Comparison of ENCODE assay signal across 23 cellular contexts in genomic region chrX:11765449-11765848, GRCh38. TPM values are rescaled to one million over a fixed set of nuclear protein-coding genes. Genes with fewer than 3 reads are reported as not detected.
DNase-seq lines count a peak whose midpoint lies in the region; ATAC-seq, FAIRE-seq and TF ChIP-seq lines count a peak whose summit lies in the region.
"Had no signal": no experiment of that assay in that cellular context is flagged by ENCODE, and none has a peak within 500 bp of the region (broad histone marks: within the 10 kb centered on the region; RNA-seq: fewer than 3 reads in every experiment).

No MANE protein-coding gene starts in this region.

- in situ Hi-C loops in GM12878 (cut with MboI): no loop called here

- H3K36me3 Mint-ChIP-seq in activated naive CD4-positive, alpha-beta T cell treated with anti-CD3 and anti-CD28 coated beads, Interleukin-2, amount 10 ng/mL, durations not matched to agents 7 days and 5 days: peaks cover 66% of the 10 kb centered on the region
- peaks cover 62% of the 10 kb centered on the region for H3K36me3 Mint-ChIP-seq in activated CD4-positive, alpha-beta memory T cell treated with anti-CD3 and anti-CD28 coated beads for 36 hours
- peaks cover 32% of the 10 kb centered on the region for H3K36me3 Mint-ChIP-seq in endodermal cell (ENCODE audit: low read depth)

- POLR2A ChIA-PET in activated CD4-positive, alpha-beta memory T cell treated with anti-CD3 and anti-CD28 coated beads for 36 hours (lab: Charles Lee): no interaction called here
- POLR2A ChIA-PET in GM12878 (lab: Charles Lee): interaction anchor here (0.6 to 16.0 kb wide), 4 partner anchors 13 to 26 kb away, joined by 3 to 207 read pairs (median 14); no protein-coding TSS in a partner anchor

- no TSS peak for BruUV-seq in GM12878 (replicated peaks; lab: Mats Ljungman, UMichigan)

- H3K9ac ChIP-seq in GM12878 (ENCODE audit: control insufficient read depth, insufficient read depth, low read length) (no peak overlapping the region), endodermal cell (ENCODE audit: extremely low read depth, low read length, poor library complexity, severe bottlenecking) (no peak overlapping the region)
- H3K9ac ChIP-seq: parathyroid adenoma had no signal

- H3K9me3 ChIP-seq in GM12878 (replicated peaks; ENCODE audit: control insufficient read depth, insufficient read depth, low read length) (no peaks in the 10 kb centered on the region; the same call in 2 of the 3 replicates), endodermal cell (ENCODE audit: control insufficient read depth, low read length) (no peaks in the 10 kb centered on the region)
- H3K9me3 ChIP-seq: body of pancreas, tibial artery had no signal

- peak overlapping the region; percentile 92 for H3K27ac Mint-ChIP-seq in activated naive CD4-positive, alpha-beta T cell treated with anti-CD3 and anti-CD28 coated beads, Interleukin-2, amount 10 ng/mL, durations not matched to agents 7 days and 5 days
- H3K27ac Mint-ChIP-seq in activated CD4-positive, alpha-beta memory T cell treated with anti-CD3 and anti-CD28 coated beads for 36 hours: peak overlapping the region; percentile 89
- H3K27ac Mint-ChIP-seq in endodermal cell: no peak overlapping the region

- peak; percentile 39 for DNase-seq in activated naive CD4-positive, alpha-beta T cell treated with anti-CD3 and anti-CD28 coated beads, Interleukin-2, amount 10 ng/mL, durations not matched to agents 7 days and 5 days
- DNase-seq in activated naive CD4-positive, alpha-beta T cell treated with Interleukin-2 at 50 U/mL for 16 hours: no peak
- DNase-seq in activated CD4-positive, alpha-beta memory T cell treated with anti-CD3 and anti-CD28 coated beads for 36 hours: peak; percentile 16
- DNase-seq in GM12878 (ENCODE audit: low read depth, low spot score) (no peak), endodermal cell (no peak), amygdala (lab: John Stamatoyannopoulos, UW) (no peak)
- DNase-seq: body of pancreas, DMS79 treated with DMSO at 0.1 percent for 48 hours, HCEC 1CT, left cardiac atrium, mesendoderm, natural killer cell, NCI-H1048, NCI-H2029, NCI-H226, NCI-H774, OCI-M1, SHP77 treated with DMSO at 0.1 percent for 48 hours, tibial artery had no signal

- H3K27me3 ChIP-seq in GM12878 (replicated peaks in 1 of 2; ENCODE audit: control insufficient read depth in 2 of 2, insufficient read depth in 2 of 2, low read length in 1 of 2) (no peaks in the 10 kb centered on the region), endodermal cell (ENCODE audit: control insufficient read depth, insufficient read depth, low read length, poor library complexity, severe bottlenecking) (no peaks in the 10 kb centered on the region)
- H3K27me3 ChIP-seq: body of pancreas, tibial artery had no signal

- H3K27ac ChIP-seq in GM12878 (ENCODE audit: control insufficient read depth, insufficient read depth) (peak overlapping the region; percentile 48; the same call in 1 of the 2 replicates), endodermal cell (ENCODE audit: low read depth, low read length) (no peak overlapping the region)
- H3K27ac ChIP-seq: body of pancreas, parathyroid adenoma, tibial artery had no signal

- CTCF ChIA-PET in activated naive CD4-positive, alpha-beta T cell treated with anti-CD3 and anti-CD28 coated beads, Interleukin-2, amount 10 ng/mL, durations not matched to agents 7 days and 5 days (lab: Charles Lee): interaction anchor here (1.7 to 3.2 kb wide), 2 partner anchors 9 to 22 kb away, joined by 6 to 11 read pairs; no protein-coding TSS in a partner anchor
- CTCF ChIA-PET in activated CD4-positive, alpha-beta memory T cell treated with anti-CD3 and anti-CD28 coated beads for 36 hours (lab: Charles Lee): interaction anchor here (0.8 to 2.4 kb wide), 3 partner anchors 8 to 22 kb away, joined by 5 to 10 read pairs (median 6); partner anchors contain the start of gene MSL3
- CTCF ChIA-PET in GM12878 (lab: Yijun Ruan, JAX): interaction anchor here (0.8 to 12.4 kb wide), 10 partner anchors 10 to 234 kb away, joined by 3 to 226 read pairs (median 8); no protein-coding TSS in a partner anchor

- SMC1A ChIA-PET in GM12878 (lab: Charles Lee; ENCODE audit: uncharacterized antibody, unreplicated experiment): interaction anchor here (0.6 to 14.6 kb wide), 17 partner anchors 8 to 230 kb away, joined by 3 to 404 read pairs (median 13); partner anchors contain the start of gene MSL3

- WGBS in GM12878 (ENCODE audit: insufficient coverage, insufficient replicate concordance, low lambda C conversion rate, missing lambda C conversion rate): 85% methylated on average over 16 of the region's 16 CpGs
- WGBS in endodermal cell (ENCODE audit: insufficient coverage in 1 of 2, insufficient read length in 1 of 2), 2 experiments: 78 to 93% methylated on average over 3 to 16 of the region's 16 CpGs

- H3K36me3 ChIP-seq in GM12878 (ENCODE audit: control insufficient read depth in 2 of 2, insufficient read depth in 2 of 2, low read length in 1 of 2) (peaks cover 17 to 30% of the 10 kb centered on the region in 2 experiments), endodermal cell (ENCODE audit: control insufficient read depth, insufficient read depth, low read length) (peaks cover 39% of the 10 kb centered on the region)

- 0 out of 2 replicates have a peak overlapping the region, but pooled peaks have one; percentile 21 for H3K4me2 ChIP-seq in GM12878 (ENCODE audit: control insufficient read depth, insufficient read depth)

- no peak for TF ChIP-seq RAD21 in GM12878 (IDR thresholded peaks at IDR 0.05; ENCODE audit: insufficient read depth, low read depth, low read length)

- peak overlapping the region; percentile 85 for H3K4me3 Mint-ChIP-seq in activated naive CD4-positive, alpha-beta T cell treated with anti-CD3 and anti-CD28 coated beads, Interleukin-2, amount 10 ng/mL, durations not matched to agents 7 days and 5 days
- peak overlapping the region; percentile 75 for H3K4me3 Mint-ChIP-seq in activated CD4-positive, alpha-beta memory T cell treated with anti-CD3 and anti-CD28 coated beads for 36 hours
- H3K4me3 Mint-ChIP-seq in endodermal cell: no peak overlapping the region
- H3K4me3 Mint-ChIP-seq: natural killer cell had no signal

- ATAC-seq in GM12878: no peak
- ATAC-seq in HG03565 (IDR thresholded peaks at IDR 0.05; ENCODE audit: unreplicated experiment): no peak
- ATAC-seq: body of pancreas, left cardiac atrium, natural killer cell, sciatic nerve had no signal

- TF ChIP-seq CTCF in GM12878 (IDR thresholded peaks at IDR 0.05 in 2 of 3, conservative IDR thresholded peaks at IDR 0.05 in 1 of 3; ENCODE audit: control insufficient read depth in 2 of 3, extremely low read depth in 1 of 3, insufficient read depth in 1 of 3, low read depth in 3 of 3, low read length in 3 of 3) (no peak), endodermal cell (conservative IDR thresholded peaks at IDR 0.05) (no peak)

- TF ChIP-seq POLR2A in GM12878 (IDR thresholded peaks at IDR 0.05; ENCODE audit: low read depth, low read length): no peak

- peaks cover 72% of the 10 kb centered on the region for H3K4me1 Mint-ChIP-seq in activated naive CD4-positive, alpha-beta T cell treated with anti-CD3 and anti-CD28 coated beads, Interleukin-2, amount 10 ng/mL, durations not matched to agents 7 days and 5 days
- H3K4me1 Mint-ChIP-seq in activated CD4-positive, alpha-beta memory T cell treated with anti-CD3 and anti-CD28 coated beads for 36 hours (ENCODE audit: low read depth): peaks cover 60% of the 10 kb centered on the region
- no peaks in the 10 kb centered on the region for H3K4me1 Mint-ChIP-seq in endodermal cell

- no peak for TF ChIP-seq EP300 in GM12878 (IDR thresholded peaks at IDR 0.05; ENCODE audit: borderline replicate concordance in 1 of 2, control insufficient read depth in 1 of 2, low read depth in 2 of 2, low read length in 2 of 2)

- H3K4me3 ChIP-seq in GM12878 (no peak overlapping the region; the same call in 1 of the 2 replicates), endodermal cell (ENCODE audit: low read length) (no peak overlapping the region)
- H3K4me3 ChIP-seq: body of pancreas, tibial artery had no signal

- no peaks in the 10 kb centered on the region for H3K9me3 Mint-ChIP-seq in activated naive CD4-positive, alpha-beta T cell treated with anti-CD3 and anti-CD28 coated beads, Interleukin-2, amount 10 ng/mL, durations not matched to agents 7 days and 5 days
- no peaks in the 10 kb centered on the region for H3K9me3 Mint-ChIP-seq in activated CD4-positive, alpha-beta memory T cell treated with anti-CD3 and anti-CD28 coated beads for 36 hours
- H3K9me3 Mint-ChIP-seq in endodermal cell: peaks cover 45% of the 10 kb centered on the region
- H3K9me3 Mint-ChIP-seq: natural killer cell had no signal

- H3K4me1 ChIP-seq in GM12878 (ENCODE audit: control insufficient read depth, insufficient read depth, low read length) (peaks cover 30% of the 10 kb centered on the region), endodermal cell (ENCODE audit: control insufficient read depth, insufficient read depth, low read length) (no peaks in the 10 kb centered on the region)
- H3K4me1 ChIP-seq: body of pancreas, parathyroid adenoma had no signal

- no peaks in the 10 kb centered on the region for H4K20me1 ChIP-seq in GM12878 (ENCODE audit: control insufficient read depth, insufficient read depth)

- FAIRE-seq in GM12878 (lab: Jason Lieb, UNC): no peak
- FAIRE-seq: endometrium had no signal

- peaks cover 19% of the 10 kb centered on the region for H3K79me2 ChIP-seq in GM12878 (ENCODE audit: control insufficient read depth, insufficient read depth, low read length)
- H3K79me2 ChIP-seq: parathyroid adenoma had no signal

- RAD21 ChIA-PET in GM12878 (lab: Charles Lee; ENCODE audit: unreplicated experiment): interaction anchor here (1.2 to 16.9 kb wide), 9 partner anchors 10 to 230 kb away, joined by 6 to 428 read pairs (median 9); no protein-coding TSS in a partner anchor

- H3K27me3 Mint-ChIP-seq in activated naive CD4-positive, alpha-beta T cell treated with anti-CD3 and anti-CD28 coated beads, Interleukin-2, amount 10 ng/mL, durations not matched to agents 7 days and 5 days: no peaks in the 10 kb centered on the region
- no peaks in the 10 kb centered on the region for H3K27me3 Mint-ChIP-seq in activated CD4-positive, alpha-beta memory T cell treated with anti-CD3 and anti-CD28 coated beads for 36 hours
- H3K27me3 Mint-ChIP-seq in endodermal cell (ENCODE audit: insufficient read depth): no peaks in the 10 kb centered on the region

- no peak overlapping the region for H2AFZ ChIP-seq in GM12878 (ENCODE audit: control insufficient read depth, low read depth, low read length)
- H2AFZ ChIP-seq: parathyroid adenoma had no signal

- intact Hi-C loops in activated CD4-positive, alpha-beta memory T cell treated with anti-CD3 and anti-CD28 coated beads for 36 hours (cut with micrococcal nuclease): loop anchor here (10.0 kb wide), 2 partner anchors 651 to 1671 kb away; partner anchors contain the start of gene HCCS
- intact Hi-C loops in GM12878 (cut with micrococcal nuclease; ENCODE audit: unreplicated experiment): loop anchor here (2.0 to 10.0 kb wide), 2 partner anchors 25 to 1319 kb away; no protein-coding TSS in a partner anchor

RNA-seq across cellular contexts. Expression of gene MSL3, which starts 7.4 kb away (rescaled TPM):
- total RNA-seq in activated CD4-positive, alpha-beta memory T cell treated with anti-CD3 and anti-CD28 coated beads for 36 hours: 10 to 100 TPM; 45.3 to 47.0 TPM
- total RNA-seq in GM12878 (2013; cell fraction: nucleolus; rRNA removed): 187 and 197 TPM in 2 replicates
- total RNA-seq in GM12878 (2014; rRNA removed): 39.3 and 39.4 TPM in 2 replicates
- total RNA-seq in GM12878 (2014; rRNA removed; fragmentation: Illumina TruSeq; extraction: Trizol): 29.0 and 30.2 TPM in 2 replicates
- total RNA-seq in GM12878 (2021): 29.0 and 34.2 TPM in 2 replicates
- polyA plus RNA-seq in GM12878 (2011; ENCODE audit: low read depth): 22.4 TPM
- polyA plus RNA-seq in GM12878 (2011; rRNA removed): 438 and 577 TPM in 2 replicates
- polyA plus RNA-seq in GM12878 (2011; cell fraction: cytosol; rRNA removed): 261 and 306 TPM in 2 replicates
- polyA plus RNA-seq in GM12878 (2011; cell fraction: nucleus; rRNA removed): 898 and 1,313 TPM in 2 replicates
- polyA plus RNA-seq in GM12878 (2012): 32.3 and 41.3 TPM in 2 replicates
- polyA plus RNA-seq in GM12878 (2014; fragmentation: Illumina TruSeq; extraction: Trizol): 39.1 and 44.4 TPM in 2 replicates
- 10 to 100 TPM; 28.4 to 42.0 TPM for polyA plus RNA-seq in GM12878 (2014; fragmentation: Nextera tagmentation; extraction: Ambion mirVana)
- 41.0 and 44.9 TPM in 2 replicates for polyA plus RNA-seq in GM12878 (2014; rRNA removed)
- polyA plus RNA-seq in GM12878 (2016; fragmentation: Nextera tagmentation; extraction: Ambion mirVana): 10 to 100 TPM; 43.8 to 45.0 TPM
- polyA minus RNA-seq in GM12878 (2011; rRNA and poly(A)+ RNA removed): 233 and 254 TPM in 2 replicates
- polyA minus RNA-seq in GM12878 (2011; cell fraction: cytosol; rRNA and poly(A)+ RNA removed): 86.2 and 96.9 TPM in 2 replicates
- polyA minus RNA-seq in GM12878 (2011; cell fraction: nucleus; rRNA and poly(A)+ RNA removed): 343 and 358 TPM in 2 replicates
- 10 to 100 TPM; 16.2 to 18.0 TPM for total RNA-seq in endodermal cell
- 23.3 TPM for polyA plus RNA-seq in endodermal cell (2013, experiment 1 of 2)
- polyA plus RNA-seq in endodermal cell (2013, experiment 2 of 2): 21.1 TPM

Comparison
In these comparisons a context has a peak if more than half of its experiments do, and no peak if none do; other contexts are left out.
1. DNase-seq: peak in activated naive CD4-positive, alpha-beta T cell treated with anti-CD3 and anti-CD28 coated beads, Interleukin-2, amount 10 ng/mL, durations not matched to agents 7 days and 5 days (single experiment) and activated CD4-positive, alpha-beta memory T cell treated with anti-CD3 and anti-CD28 coated beads for 36 hours (single experiment); none in activated naive CD4-positive, alpha-beta T cell treated with Interleukin-2 at 50 U/mL for 16 hours (single experiment), GM12878 (single experiment), endodermal cell (single experiment) and amygdala (0 of 56).